ENCODE assay signal across 8 cellular contexts in the genomic region with DNA sequence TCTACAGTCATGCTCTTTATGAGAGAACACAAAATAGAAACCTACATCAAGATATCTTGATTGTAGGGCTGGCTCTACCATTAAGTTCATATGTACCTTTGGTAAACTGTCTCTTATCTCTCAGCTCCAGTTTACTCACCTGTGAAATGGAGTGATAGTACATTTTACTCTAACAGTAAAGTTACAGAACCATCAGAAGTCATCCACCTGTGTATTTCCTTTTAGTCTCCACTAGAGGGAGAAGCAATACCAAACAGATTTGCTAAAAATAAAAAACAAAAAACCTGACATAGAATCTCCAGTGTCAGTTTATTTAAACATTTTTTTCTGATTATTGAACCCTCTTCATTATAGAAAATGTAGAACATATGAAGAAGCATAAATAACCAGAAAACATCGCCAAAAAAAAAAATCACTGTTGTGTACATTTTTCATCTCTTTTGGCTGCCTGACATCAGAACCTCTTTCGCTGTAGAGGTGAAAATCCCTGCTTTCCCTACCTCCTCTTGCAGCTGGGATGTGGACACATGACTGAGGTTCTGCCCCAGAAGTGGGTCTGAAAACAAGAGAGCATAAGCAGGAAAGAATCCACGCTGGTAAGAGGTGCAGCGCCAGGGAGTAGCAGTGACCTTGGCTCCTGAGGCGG. TPM values are rescaled to one million over a fixed set of nuclear protein-coding genes. Genes with fewer than 3 reads are reported as not detected.
DNase-seq lines count a peak whose midpoint lies in the region; ATAC-seq, FAIRE-seq and TF ChIP-seq lines count a peak whose summit lies in the region.

No MANE protein-coding gene starts in this region.

- no peak overlapping the region for H3K4me2 ChIP-seq in A549

- H3K27ac ChIP-seq in A549 (no peak overlapping the region), heart right ventricle (peak overlapping the region in 1 of 10 donors; percentile 1)

- ATAC-seq in A549, result peak; percentile 39 to 49; a peak in 1 of 6 replicates
- peak in 4 of 8 donors; percentile 27 to 49 (median 32) for ATAC-seq in heart right ventricle
- ATAC-seq in HG03565 (IDR thresholded peaks at IDR 0.05; ENCODE audit: unreplicated experiment), result no peak

- CTCF ChIA-PET in A549 (lab: Yijun Ruan, JAX), result interaction anchor here (0.7 to 1.4 kb wide), 5 partner anchors 55 to 931 kb away, joined by 3 to 4 read pairs (median 3); no protein-coding TSS in a partner anchor

- no peak for TF ChIP-seq EP300 in A549 (IDR thresholded peaks at IDR 0.05)

- no peak for TF ChIP-seq POLR2A in A549 (IDR thresholded peaks at IDR 0.05; ENCODE audit: low read length)
- no peak for TF ChIP-seq POLR2A in GM12891 (IDR thresholded peaks at IDR 0.05; ENCODE audit: low read depth, low read length)

- WGBS in A549 (ENCODE audit: missing lambda C conversion rate), result 53% methylated on average over 5 of the region's 5 CpGs
- 55 to 63% methylated on average over 5 of the region's 5 CpGs for WGBS in heart right ventricle, 2 donors

- TF ChIP-seq RAD21 in A549 (conservative IDR thresholded peaks at IDR 0.05 in 1 of 2, IDR thresholded peaks at IDR 0.05 in 1 of 2), result peak; percentile 53 to 54

- TF ChIP-seq CTCF in A549 (IDR thresholded peaks at IDR 0.05) (peak; percentile 55), GM20000 (IDR thresholded peaks at IDR 0.05; ENCODE audit: extremely low read depth, missing control alignments) (no peak), heart right ventricle (IDR thresholded peaks at IDR 0.05) (peak; percentile 24 to 70 (median 59))

- peaks cover 0 to 12% (median 0%) of the 10 kb centered on the region in 7 donors for H3K27me3 ChIP-seq in heart right ventricle

- H3K36me3 ChIP-seq in heart right ventricle, result no peaks in the 10 kb centered on the region

- H3K4me3 ChIP-seq in A549 (no peak overlapping the region), heart right ventricle (no peak overlapping the region)

- POLR2A ChIA-PET in A549 (lab: Yijun Ruan, JAX), result no interaction called here

- intact Hi-C loops in heart right ventricle (cut with DNase I), result no loop called here

- peaks cover 4% of the 10 kb centered on the region; the same call in 2 of the 3 replicates for H3K4me1 ChIP-seq in A549
- peaks cover 0 to 8% (median 0%) of the 10 kb centered on the region in 9 donors for H3K4me1 ChIP-seq in heart right ventricle

- FAIRE-seq in A549 (lab: Jason Lieb, UNC) (no peak), GM12891 (lab: Jason Lieb, UNC) (no peak)

- peak in 1 of 2 experiments; percentile 3 for DNase-seq in A549 (ENCODE audit: low read depth in 1 of 2, low spot score in 1 of 2)
- peak; percentile 8 for DNase-seq in GM20000 (ENCODE audit: low spot score)
- DNase-seq in RKO (ENCODE audit: low spot score), result peak; percentile 36
- DNase-seq in heart right ventricle, result no peak
- no peak for DNase-seq in NCI-H1092 (lab: John Stamatoyannopoulos, UW)
- no peak for DNase-seq in GM12891 (ENCODE audit: insufficient read length, low spot score)
- no peak for DNase-seq in effector CD4-positive, alpha-beta T cell

- H3K9me3 ChIP-seq in A549, result no peaks in the 10 kb centered on the region
- no peaks in the 10 kb centered on the region for H3K9me3 ChIP-seq in heart right ventricle

TF ChIP-seq in A549, 52 proteins besides CTCF, POLR2A, EP300 and RAD21:
- TF ChIP-seq NFE2L2 (conservative IDR thresholded peaks at IDR 0.05; ENCODE audit: low read length) (no peak), SMC3 (IDR thresholded peaks at IDR 0.05) (peak; percentile 48; the same call in 2 of the 3 replicates), JUN (IDR thresholded peaks at IDR 0.05) (no peak)

TF ChIP-seq in GM12891, 5 proteins besides CTCF, POLR2A, EP300 and RAD21:
- no peak for TF ChIP-seq TAF1 (IDR thresholded peaks at IDR 0.05; ENCODE audit: low read depth, low read length)
TF ChIP-seq in GM12891: peak in this region for 0.

RNA-seq across cellular contexts. Expression of a gene that starts 48.7 kb away (rescaled TPM):
- polyA plus RNA-seq in A549 (2011; rRNA removed) (24.6 and 28.5 TPM in 2 replicates), A549 (2017; fragmentation: RNase III; extraction: RNeasy Plus Mini Kit Qiagen cat#74134 plus additional on column Dnase treatment) (11.1 to 12.3 TPM (median 12.0 TPM) in 3 replicates), heart right ventricle (not detected)
- polyA plus RNA-seq in A549 (2012; cell fraction: cytosol; rRNA removed), result 4.2 and 5.5 TPM in 2 replicates
- polyA plus RNA-seq in A549 (2012; cell fraction: nucleus; rRNA removed), result 5.5 and 6.4 TPM in 2 replicates
- 27.8 and 30.6 TPM in 2 replicates for polyA minus RNA-seq in A549 (2011; rRNA and poly(A)+ RNA removed)
- under 1 TPM in 1 of 10 donors, not detected in 9; 0.09 TPM for total RNA-seq in heart right ventricle
- polyA plus RNA-seq in GM12891 (2012; ENCODE audit: low read depth, missing spikeins), result not detected

Comparison
In these comparisons a context has a peak if more than half of its experiments do, and no peak if none do; other contexts are left out.
1. DNase-seq: peak in GM20000 (single experiment) and RKO (single experiment); none in heart right ventricle (0 of 2), NCI-H1092 (single experiment), GM12891 (single experiment) and effector CD4-positive, alpha-beta T cell (single experiment).
2. RNA of a gene that starts 48.7 kb away (polyA plus RNA-seq): 4.2 to 28.5 TPM in A549; not detected in heart right ventricle; every median in the first group is over 4 times any median in the second.